10 cellular contexts compared by ENCODE assay signal in the genomic region with DNA sequence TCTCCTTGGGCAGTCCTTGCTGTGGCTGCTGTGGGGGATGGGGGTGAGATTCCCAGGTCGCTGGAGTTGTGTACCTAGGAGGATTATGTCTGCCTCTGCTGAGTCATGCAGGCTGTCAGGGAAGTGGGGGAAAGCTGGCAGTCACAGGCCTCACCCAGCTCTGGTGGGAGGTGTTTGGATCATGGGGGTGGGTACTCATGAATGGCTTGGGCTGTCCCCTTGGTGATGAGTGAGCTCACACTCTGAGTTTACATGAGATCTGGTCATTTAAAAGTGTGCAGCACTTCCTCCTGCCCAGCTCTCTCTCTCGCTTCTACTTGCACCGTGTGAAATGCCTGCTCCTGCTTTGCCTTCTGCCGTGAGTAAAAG. TPM values are rescaled to one million over a fixed set of nuclear protein-coding genes. Genes with fewer than 3 reads are reported as not detected.
A peak's percentile ranks its signal among the peaks of the same experiment; 100 is the strongest.
DNase-seq lines count a peak whose midpoint lies in the region; ATAC-seq and TF ChIP-seq lines count a peak whose summit lies in the region.
"Had no signal": no experiment of that assay in that cellular context is flagged by ENCODE, and none has a peak within 500 bp of the region (broad histone marks: within the 10 kb centered on the region; RNA-seq: fewer than 3 reads in every experiment).

No MANE protein-coding gene starts in this region.

- H3K4me3 Mint-ChIP-seq in WTC11, result no peak overlapping the region
- no peak overlapping the region for H3K4me3 Mint-ChIP-seq in activated CD4-positive, alpha-beta T cell treated with anti-CD3 and anti-CD28 coated beads, Interleukin-2, amount 10 ng/mL, durations not matched to agents 7 days and 5 days
- H3K4me3 Mint-ChIP-seq: natural killer cell treated with Interleukin-12 subunit alpha and Interleukin-12 subunit beta and Interleukin-15 and Interleukin-18, amount 100 ng/mL, for 72 hours had no signal

- H3K9ac ChIP-seq in skeletal muscle satellite cell (ENCODE audit: low read depth, low read length), result peak overlapping the region; percentile 30

- H3K36me3 ChIP-seq in HEK293 (ENCODE audit: control insufficient read depth in 2 of 2, insufficient read depth in 1 of 2, low read length in 2 of 2), result no peaks in the 10 kb centered on the region
- no peaks in the 10 kb centered on the region for H3K36me3 ChIP-seq in gastroesophageal sphincter
- H3K36me3 ChIP-seq in skeletal muscle satellite cell (ENCODE audit: insufficient read depth, low read length), result no peaks in the 10 kb centered on the region

- no peak; the same call in 1 of the 2 replicates for ATAC-seq in WTC11
- peak; percentile 80 for ATAC-seq in gastroesophageal sphincter
- ATAC-seq in HG03175 (IDR thresholded peaks at IDR 0.05; ENCODE audit: unreplicated experiment), result no peak
- ATAC-seq: natural killer cell treated with Interleukin-12 subunit alpha and Interleukin-12 subunit beta and Interleukin-15 and Interleukin-18, amount 100 ng/mL, for 72 hours had no signal

- H3K4me3 ChIP-seq in HEK293 (ENCODE audit: low read depth, low read length), result no peak overlapping the region
- no peak overlapping the region for H3K4me3 ChIP-seq in gastroesophageal sphincter
- H3K4me3 ChIP-seq in skeletal muscle satellite cell (ENCODE audit: low read length), result no peak overlapping the region

- H3K9me3 ChIP-seq in HEK293 (ENCODE audit: control insufficient read depth, insufficient read depth, low read depth, low read length) (no peaks in the 10 kb centered on the region), gastroesophageal sphincter (no peaks in the 10 kb centered on the region), skeletal muscle satellite cell (replicated peaks; ENCODE audit: low read length) (no peaks in the 10 kb centered on the region)

- H3K4me1 Mint-ChIP-seq in WTC11, result peaks cover 15% of the 10 kb centered on the region
- H3K4me1 Mint-ChIP-seq in activated CD4-positive, alpha-beta T cell treated with anti-CD3 and anti-CD28 coated beads, Interleukin-2, amount 10 ng/mL, durations not matched to agents 7 days and 5 days, result no peaks in the 10 kb centered on the region

- H3K9me3 Mint-ChIP-seq in WTC11, result peaks cover 52% of the 10 kb centered on the region
- peaks cover 6% of the 10 kb centered on the region for H3K9me3 Mint-ChIP-seq in activated CD4-positive, alpha-beta T cell treated with anti-CD3 and anti-CD28 coated beads, Interleukin-2, amount 10 ng/mL, durations not matched to agents 7 days and 5 days

- H3K27me3 ChIP-seq in gastroesophageal sphincter (no peaks in the 10 kb centered on the region), skeletal muscle satellite cell (ENCODE audit: control insufficient read depth, insufficient read depth, low read length) (no peaks in the 10 kb centered on the region)

- CTCF ChIA-PET in HEK293 (lab: Yijun Ruan, JAX) (interaction anchor here (0.9 to 1.6 kb wide), 2 partner anchors 27 to 38 kb away, joined by 4 to 7 read pairs; no protein-coding TSS in a partner anchor), WTC11 (lab: Charles Lee) (interaction anchor here (1.6 kb wide), 1 partner anchor 38 kb away, joined by 5 read pairs; no protein-coding TSS in a partner anchor)
- CTCF ChIA-PET in activated CD4-positive, alpha-beta T cell treated with anti-CD3 and anti-CD28 coated beads, Interleukin-2, amount 10 ng/mL, durations not matched to agents 7 days and 5 days (lab: Charles Lee), result no interaction called here

- no peak for TF ChIP-seq POLR2A in gastroesophageal sphincter (IDR thresholded peaks at IDR 0.05)

- peaks cover 6% of the 10 kb centered on the region for H3K36me3 Mint-ChIP-seq in WTC11
- H3K36me3 Mint-ChIP-seq in activated CD4-positive, alpha-beta T cell treated with anti-CD3 and anti-CD28 coated beads, Interleukin-2, amount 10 ng/mL, durations not matched to agents 7 days and 5 days (ENCODE audit: low read depth), result no peaks in the 10 kb centered on the region
- H3K36me3 Mint-ChIP-seq: natural killer cell treated with Interleukin-12 subunit alpha and Interleukin-12 subunit beta and Interleukin-15 and Interleukin-18, amount 100 ng/mL, for 72 hours had no signal

- H3K27ac Mint-ChIP-seq in WTC11, result no peak overlapping the region
- H3K27ac Mint-ChIP-seq in activated CD4-positive, alpha-beta T cell treated with anti-CD3 and anti-CD28 coated beads, Interleukin-2, amount 10 ng/mL, durations not matched to agents 7 days and 5 days, result no peak overlapping the region
- H3K27ac Mint-ChIP-seq: natural killer cell treated with Interleukin-12 subunit alpha and Interleukin-12 subunit beta and Interleukin-15 and Interleukin-18, amount 100 ng/mL, for 72 hours had no signal

- POLR2A ChIA-PET in HEK293 (lab: Yijun Ruan, JAX) (interaction anchor here (1.3 kb wide), 1 partner anchor 24 kb away, joined by 7 read pairs; the partner anchor contains the start of gene PDLIM3), WTC11 (lab: Charles Lee) (no interaction called here)
- POLR2A ChIA-PET in activated CD4-positive, alpha-beta T cell treated with anti-CD3 and anti-CD28 coated beads, Interleukin-2, amount 10 ng/mL, durations not matched to agents 7 days and 5 days (lab: Charles Lee), result no interaction called here

- DNase-seq in WTC11 (ENCODE audit: low spot score) (peak; percentile 14), Ammon's horn (ENCODE audit: low spot score) (no peak), NCI-H1105 treated with DMSO at 0.1 percent for 48 hours (lab: John Stamatoyannopoulos, UW) (no peak)
- DNase-seq in activated CD4-positive, alpha-beta T cell treated with anti-CD3 and anti-CD28 coated beads, Interleukin-2, amount 10 ng/mL, durations not matched to agents 7 days and 5 days, result no peak

- no peaks in the 10 kb centered on the region for H3K4me1 ChIP-seq in HEK293 (ENCODE audit: control insufficient read depth, insufficient read depth, low read length)
- peaks cover 3 to 33% (median 15%) of the 10 kb centered on the region in 3 donors for H3K4me1 ChIP-seq in gastroesophageal sphincter
- H3K4me1 ChIP-seq in skeletal muscle satellite cell (ENCODE audit: control insufficient read depth, insufficient read depth, low read length), result peaks cover 13% of the 10 kb centered on the region

- TF ChIP-seq EP300 in gastroesophageal sphincter (IDR thresholded peaks at IDR 0.05), result no peak

- no peak overlapping the region; the same call in 1 of the 2 replicates for H3K27ac ChIP-seq in HEK293 (ENCODE audit: extremely low read depth, low read depth, low read length)
- peak overlapping the region; percentile 49 to 76 (median 68) for H3K27ac ChIP-seq in gastroesophageal sphincter

- peaks cover 4% of the 10 kb centered on the region for H3K27me3 Mint-ChIP-seq in WTC11 (ENCODE audit: low read depth)
- H3K27me3 Mint-ChIP-seq in activated CD4-positive, alpha-beta T cell treated with anti-CD3 and anti-CD28 coated beads, Interleukin-2, amount 10 ng/mL, durations not matched to agents 7 days and 5 days, result peaks cover 27% of the 10 kb centered on the region

- WGBS in gastroesophageal sphincter (ENCODE audit: low coverage in 1 of 2), 2 donors, result 58 to 60% methylated on average over 1 to 2 of the region's 4 CpGs

- peak overlapping the region; percentile 38 for H3K4me2 ChIP-seq in skeletal muscle satellite cell (ENCODE audit: low read length)

- TF ChIP-seq CTCF in HEK293 (tag by site-specific recombination; IDR thresholded peaks at IDR 0.05) (no peak), WTC11 (IDR thresholded peaks at IDR 0.05) (no peak), gastroesophageal sphincter (IDR thresholded peaks at IDR 0.05) (no peak)

TF ChIP-seq in HEK293, 187 proteins besides CTCF, POLR2A, EP300 and RAD21 (continues in another document):
- peak; percentile 61 for TF ChIP-seq PATZ1 (tag by site-specific recombination; IDR thresholded peaks at IDR 0.05)
- TF ChIP-seq ZNF341 (tag by site-specific recombination; IDR thresholded peaks at IDR 0.05; ENCODE audit: low read depth), result no peak
- TF ChIP-seq GLI2 (tag by site-specific recombination; IDR thresholded peaks at IDR 0.05; ENCODE audit: borderline replicate concordance, low read depth), result no peak

TF ChIP-seq in WTC11, 78 proteins besides CTCF, POLR2A, EP300 and RAD21:
- TF ChIP-seq CREM (CRISPR knock-in tag; IDR thresholded peaks at IDR 0.05) (no peak), NFE2L1 (CRISPR knock-in tag; IDR thresholded peaks at IDR 0.05) (peak; percentile 94)

RNA-seq across cellular contexts. Expression of gene PDLIM3, which starts 24.6 kb away (rescaled TPM):
- total RNA-seq in WTC11 (2021), result 6.2 to 7.0 TPM (median 6.9 TPM) in 3 replicates
- 1,000 to 10,000 TPM; 1,505 to 2,123 (median 1,752) TPM for total RNA-seq in gastroesophageal sphincter
- 4.1 and 22.1 TPM in 2 replicates for total RNA-seq in skeletal muscle satellite cell (2012; rRNA removed)
- total RNA-seq in activated CD4-positive, alpha-beta T cell treated with anti-CD3 and anti-CD28 coated beads, Interleukin-2, amount 10 ng/mL, durations not matched to agents 7 days and 5 days, result not detected
- total RNA-seq: activated CD8-positive, alpha-beta memory T cell treated with anti-CD3 and anti-CD28 coated beads for 36 hours; natural killer cell treated with Interleukin-12 subunit alpha and Interleukin-12 subunit beta and Interleukin-15 and Interleukin-18, amount 100 ng/mL, for 72 hours had no signal

Comparison
In these comparisons a context has a peak if more than half of its experiments do, and no peak if none do; other contexts are left out.
1. RNA of gene PDLIM3, which starts 24.6 kb away (total RNA-seq): 1,505 to 2,123 TPM in gastroesophageal sphincter; 6.2 to 7.0 TPM in WTC11 and not detected in activated CD4-positive, alpha-beta T cell treated with anti-CD3 and anti-CD28 coated beads, Interleukin-2, amount 10 ng/mL, durations not matched to agents 7 days and 5 days; every median in the first group is over 100 times any median in the second.